1 cellular context compared by ENCODE assay signal in the genomic region with DNA sequence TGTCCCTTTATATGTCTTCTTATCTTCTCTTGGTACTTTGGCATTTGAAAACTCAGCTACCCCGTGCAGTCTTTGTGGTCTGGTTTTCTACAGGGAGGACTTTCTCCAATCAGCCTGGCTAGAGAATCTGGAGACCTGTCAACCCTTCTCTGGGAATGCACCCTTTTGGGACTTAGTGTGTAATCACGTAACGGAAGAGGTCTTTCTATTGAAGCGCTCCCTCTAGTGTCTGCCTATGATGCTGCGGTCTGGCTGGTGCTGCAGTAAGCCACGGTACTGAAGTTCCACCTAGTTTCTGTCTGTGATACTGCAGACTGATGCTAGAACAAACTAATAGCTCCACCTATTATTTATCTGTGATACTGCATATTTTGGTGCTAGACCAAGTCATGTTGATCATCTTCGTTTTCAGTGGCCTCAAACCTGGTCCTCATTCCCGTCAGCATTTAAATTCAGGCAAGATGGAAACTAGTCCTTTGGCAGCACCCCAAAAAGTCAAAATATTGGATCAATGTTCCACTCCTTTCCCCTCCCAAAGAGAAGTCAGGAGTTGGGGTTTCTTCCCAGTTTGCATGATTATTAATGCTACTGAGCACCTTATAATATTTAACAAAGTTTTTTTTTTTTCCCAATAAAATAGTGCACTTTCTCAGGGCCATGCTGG.
TF ChIP-seq lines count a peak whose summit lies in the region.

No MANE protein-coding gene starts in this region.

TF ChIP-seq in K562, 482 proteins besides CTCF, POLR2A, EP300 and RAD21 (continued from another document and continues in another):
- TF ChIP-seq, protein P1, sequence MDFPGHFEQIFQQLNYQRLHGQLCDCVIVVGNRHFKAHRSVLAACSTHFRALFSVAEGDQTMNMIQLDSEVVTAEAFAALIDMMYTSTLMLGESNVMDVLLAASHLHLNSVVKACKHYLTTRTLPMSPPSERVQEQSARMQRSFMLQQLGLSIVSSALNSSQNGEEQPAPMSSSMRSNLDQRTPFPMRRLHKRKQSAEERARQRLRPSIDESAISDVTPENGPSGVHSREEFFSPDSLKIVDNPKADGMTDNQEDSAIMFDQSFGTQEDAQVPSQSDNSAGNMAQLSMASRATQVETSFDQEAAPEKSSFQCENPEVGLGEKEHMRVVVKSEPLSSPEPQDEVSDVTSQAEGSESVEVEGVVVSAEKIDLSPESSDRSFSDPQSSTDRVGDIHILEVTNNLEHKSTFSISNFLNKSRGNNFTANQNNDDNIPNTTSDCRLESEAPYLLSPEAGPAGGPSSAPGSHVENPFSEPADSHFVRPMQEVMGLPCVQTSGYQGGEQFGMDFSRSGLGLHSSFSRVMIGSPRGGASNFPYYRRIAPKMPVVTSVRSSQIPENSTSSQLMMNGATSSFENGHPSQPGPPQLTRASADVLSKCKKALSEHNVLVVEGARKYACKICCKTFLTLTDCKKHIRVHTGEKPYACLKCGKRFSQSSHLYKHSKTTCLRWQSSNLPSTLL (IDR thresholded peaks at IDR 0.05) = no peak
- TF ChIP-seq ZFPM2 (CRISPR knock-in tag; IDR thresholded peaks at IDR 0.05) (no peak), CBX1 (IDR thresholded peaks at IDR 0.05; ENCODE audit: low read depth) (no peak), ZNF780A (CRISPR knock-in tag; IDR thresholded peaks at IDR 0.05) (no peak), ILF3 (IDR thresholded peaks at IDR 0.05; ENCODE audit: borderline replicate concordance) (no peak), PHF21A (IDR thresholded peaks at IDR 0.05; ENCODE audit: borderline replicate concordance, low read depth) (no peak), TAF1 (IDR thresholded peaks at IDR 0.05; ENCODE audit: control insufficient read depth, extremely low read depth, insufficient read depth, low read length, severe bottlenecking) (no peak), PTRF (tag; IDR thresholded peaks at IDR 0.05) (no peak), NR4A1 (CRISPR knock-in tag; IDR thresholded peaks at IDR 0.05) (no peak), NR4A1 (tag; IDR thresholded peaks at IDR 0.05) (no peak), DMBX1 (CRISPR knock-in tag; IDR thresholded peaks at IDR 0.05; ENCODE audit: borderline replicate concordance) (no peak), ETS2 (tag; IDR thresholded peaks at IDR 0.05; ENCODE audit: borderline replicate concordance, poor library complexity, severe bottlenecking) (no peak), NR2C2 (CRISPR knock-in tag; IDR thresholded peaks at IDR 0.05) (no peak), NR2C2 (tag; IDR thresholded peaks at IDR 0.05) (no peak), CHD2 (IDR thresholded peaks at IDR 0.05; ENCODE audit: low read depth, low read length) (no peak), ARID2 (IDR thresholded peaks at IDR 0.05) (peak; percentile 71; the same call in 1 of the 2 replicates), ZNF197 (CRISPR knock-in tag; IDR thresholded peaks at IDR 0.05; ENCODE audit: low read depth) (no peak), ZNF133 (CRISPR knock-in tag; IDR thresholded peaks at IDR 0.05) (no peak), STAG1 (CRISPR knock-in tag; IDR thresholded peaks at IDR 0.05; ENCODE audit: borderline replicate concordance) (peak; percentile 86; the same call in 1 of the 2 replicates), TBL1XR1 (IDR thresholded peaks at IDR 0.05; ENCODE audit: low read length in 2 of 2) (no peak), DIDO1 (tag; IDR thresholded peaks at IDR 0.05; ENCODE audit: low read depth) (no peak), POLR3G (IDR thresholded peaks at IDR 0.05; ENCODE audit: extremely low read depth, insufficient read length, insufficient replicate concordance) (no peak), SP2 (IDR thresholded peaks at IDR 0.05; ENCODE audit: extremely low read depth, low read depth, low read length, poor library complexity, severe bottlenecking) (no peak), MECOM (CRISPR knock-in tag; IDR thresholded peaks at IDR 0.05) (no peak), RAD51 (IDR thresholded peaks at IDR 0.05; ENCODE audit: borderline replicate concordance, low read depth) (no peak), BACH1 (tag; IDR thresholded peaks at IDR 0.05) (no peak), ZNF239 (CRISPR knock-in tag; IDR thresholded peaks at IDR 0.05) (no peak)
- TF ChIP-seq, protein P2, sequence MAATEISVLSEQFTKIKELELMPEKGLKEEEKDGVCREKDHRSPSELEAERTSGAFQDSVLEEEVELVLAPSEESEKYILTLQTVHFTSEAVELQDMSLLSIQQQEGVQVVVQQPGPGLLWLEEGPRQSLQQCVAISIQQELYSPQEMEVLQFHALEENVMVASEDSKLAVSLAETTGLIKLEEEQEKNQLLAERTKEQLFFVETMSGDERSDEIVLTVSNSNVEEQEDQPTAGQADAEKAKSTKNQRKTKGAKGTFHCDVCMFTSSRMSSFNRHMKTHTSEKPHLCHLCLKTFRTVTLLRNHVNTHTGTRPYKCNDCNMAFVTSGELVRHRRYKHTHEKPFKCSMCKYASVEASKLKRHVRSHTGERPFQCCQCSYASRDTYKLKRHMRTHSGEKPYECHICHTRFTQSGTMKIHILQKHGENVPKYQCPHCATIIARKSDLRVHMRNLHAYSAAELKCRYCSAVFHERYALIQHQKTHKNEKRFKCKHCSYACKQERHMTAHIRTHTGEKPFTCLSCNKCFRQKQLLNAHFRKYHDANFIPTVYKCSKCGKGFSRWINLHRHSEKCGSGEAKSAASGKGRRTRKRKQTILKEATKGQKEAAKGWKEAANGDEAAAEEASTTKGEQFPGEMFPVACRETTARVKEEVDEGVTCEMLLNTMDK (IDR thresholded peaks at IDR 0.05; ENCODE audit: borderline replicate concordance, insufficient read depth, low read depth, low read length, poor library complexity, severe bottlenecking) = no peak
- TF ChIP-seq, protein P3, sequence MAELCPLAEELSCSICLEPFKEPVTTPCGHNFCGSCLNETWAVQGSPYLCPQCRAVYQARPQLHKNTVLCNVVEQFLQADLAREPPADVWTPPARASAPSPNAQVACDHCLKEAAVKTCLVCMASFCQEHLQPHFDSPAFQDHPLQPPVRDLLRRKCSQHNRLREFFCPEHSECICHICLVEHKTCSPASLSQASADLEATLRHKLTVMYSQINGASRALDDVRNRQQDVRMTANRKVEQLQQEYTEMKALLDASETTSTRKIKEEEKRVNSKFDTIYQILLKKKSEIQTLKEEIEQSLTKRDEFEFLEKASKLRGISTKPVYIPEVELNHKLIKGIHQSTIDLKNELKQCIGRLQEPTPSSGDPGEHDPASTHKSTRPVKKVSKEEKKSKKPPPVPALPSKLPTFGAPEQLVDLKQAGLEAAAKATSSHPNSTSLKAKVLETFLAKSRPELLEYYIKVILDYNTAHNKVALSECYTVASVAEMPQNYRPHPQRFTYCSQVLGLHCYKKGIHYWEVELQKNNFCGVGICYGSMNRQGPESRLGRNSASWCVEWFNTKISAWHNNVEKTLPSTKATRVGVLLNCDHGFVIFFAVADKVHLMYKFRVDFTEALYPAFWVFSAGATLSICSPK (IDR thresholded peaks at IDR 0.05; ENCODE audit: borderline replicate concordance) = no peak
- TF ChIP-seq, protein P4, sequence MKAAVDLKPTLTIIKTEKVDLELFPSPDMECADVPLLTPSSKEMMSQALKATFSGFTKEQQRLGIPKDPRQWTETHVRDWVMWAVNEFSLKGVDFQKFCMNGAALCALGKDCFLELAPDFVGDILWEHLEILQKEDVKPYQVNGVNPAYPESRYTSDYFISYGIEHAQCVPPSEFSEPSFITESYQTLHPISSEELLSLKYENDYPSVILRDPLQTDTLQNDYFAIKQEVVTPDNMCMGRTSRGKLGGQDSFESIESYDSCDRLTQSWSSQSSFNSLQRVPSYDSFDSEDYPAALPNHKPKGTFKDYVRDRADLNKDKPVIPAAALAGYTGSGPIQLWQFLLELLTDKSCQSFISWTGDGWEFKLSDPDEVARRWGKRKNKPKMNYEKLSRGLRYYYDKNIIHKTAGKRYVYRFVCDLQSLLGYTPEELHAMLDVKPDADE (conservative IDR thresholded peaks at IDR 0.05; ENCODE audit: control insufficient read depth, low read depth, low read length) = no peak
- TF ChIP-seq, protein P5, sequence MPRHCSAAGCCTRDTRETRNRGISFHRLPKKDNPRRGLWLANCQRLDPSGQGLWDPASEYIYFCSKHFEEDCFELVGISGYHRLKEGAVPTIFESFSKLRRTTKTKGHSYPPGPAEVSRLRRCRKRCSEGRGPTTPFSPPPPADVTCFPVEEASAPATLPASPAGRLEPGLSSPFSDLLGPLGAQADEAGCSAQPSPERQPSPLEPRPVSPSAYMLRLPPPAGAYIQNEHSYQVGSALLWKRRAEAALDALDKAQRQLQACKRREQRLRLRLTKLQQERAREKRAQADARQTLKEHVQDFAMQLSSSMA (CRISPR knock-in tag; IDR thresholded peaks at IDR 0.05) = no peak
- TF ChIP-seq, protein P6, sequence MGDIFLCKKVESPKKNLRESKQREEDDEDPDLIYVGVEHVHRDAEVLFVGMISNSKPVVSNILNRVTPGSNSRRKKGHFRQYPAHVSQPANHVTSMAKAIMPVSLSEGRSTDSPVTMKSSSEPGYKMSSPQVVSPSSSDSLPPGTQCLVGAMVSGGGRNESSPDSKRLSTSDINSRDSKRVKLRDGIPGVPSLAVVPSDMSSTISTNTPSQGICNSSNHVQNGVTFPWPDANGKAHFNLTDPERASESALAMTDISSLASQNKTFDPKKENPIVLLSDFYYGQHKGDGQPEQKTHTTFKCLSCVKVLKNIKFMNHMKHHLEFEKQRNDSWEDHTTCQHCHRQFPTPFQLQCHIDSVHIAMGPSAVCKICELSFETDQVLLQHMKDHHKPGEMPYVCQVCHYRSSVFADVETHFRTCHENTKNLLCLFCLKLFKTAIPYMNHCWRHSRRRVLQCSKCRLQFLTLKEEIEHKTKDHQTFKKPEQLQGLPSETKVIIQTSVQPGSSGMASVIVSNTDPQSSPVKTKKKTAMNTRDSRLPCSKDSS (IDR thresholded peaks at IDR 0.05; ENCODE audit: low read depth, partially characterized antibody) = no peak
- TF ChIP-seq, protein P7, sequence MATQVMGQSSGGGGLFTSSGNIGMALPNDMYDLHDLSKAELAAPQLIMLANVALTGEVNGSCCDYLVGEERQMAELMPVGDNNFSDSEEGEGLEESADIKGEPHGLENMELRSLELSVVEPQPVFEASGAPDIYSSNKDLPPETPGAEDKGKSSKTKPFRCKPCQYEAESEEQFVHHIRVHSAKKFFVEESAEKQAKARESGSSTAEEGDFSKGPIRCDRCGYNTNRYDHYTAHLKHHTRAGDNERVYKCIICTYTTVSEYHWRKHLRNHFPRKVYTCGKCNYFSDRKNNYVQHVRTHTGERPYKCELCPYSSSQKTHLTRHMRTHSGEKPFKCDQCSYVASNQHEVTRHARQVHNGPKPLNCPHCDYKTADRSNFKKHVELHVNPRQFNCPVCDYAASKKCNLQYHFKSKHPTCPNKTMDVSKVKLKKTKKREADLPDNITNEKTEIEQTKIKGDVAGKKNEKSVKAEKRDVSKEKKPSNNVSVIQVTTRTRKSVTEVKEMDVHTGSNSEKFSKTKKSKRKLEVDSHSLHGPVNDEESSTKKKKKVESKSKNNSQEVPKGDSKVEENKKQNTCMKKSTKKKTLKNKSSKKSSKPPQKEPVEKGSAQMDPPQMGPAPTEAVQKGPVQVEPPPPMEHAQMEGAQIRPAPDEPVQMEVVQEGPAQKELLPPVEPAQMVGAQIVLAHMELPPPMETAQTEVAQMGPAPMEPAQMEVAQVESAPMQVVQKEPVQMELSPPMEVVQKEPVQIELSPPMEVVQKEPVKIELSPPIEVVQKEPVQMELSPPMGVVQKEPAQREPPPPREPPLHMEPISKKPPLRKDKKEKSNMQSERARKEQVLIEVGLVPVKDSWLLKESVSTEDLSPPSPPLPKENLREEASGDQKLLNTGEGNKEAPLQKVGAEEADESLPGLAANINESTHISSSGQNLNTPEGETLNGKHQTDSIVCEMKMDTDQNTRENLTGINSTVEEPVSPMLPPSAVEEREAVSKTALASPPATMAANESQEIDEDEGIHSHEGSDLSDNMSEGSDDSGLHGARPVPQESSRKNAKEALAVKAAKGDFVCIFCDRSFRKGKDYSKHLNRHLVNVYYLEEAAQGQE (CRISPR knock-in tag; IDR thresholded peaks at IDR 0.05; ENCODE audit: low read depth) = no peak
- TF ChIP-seq, protein P8, sequence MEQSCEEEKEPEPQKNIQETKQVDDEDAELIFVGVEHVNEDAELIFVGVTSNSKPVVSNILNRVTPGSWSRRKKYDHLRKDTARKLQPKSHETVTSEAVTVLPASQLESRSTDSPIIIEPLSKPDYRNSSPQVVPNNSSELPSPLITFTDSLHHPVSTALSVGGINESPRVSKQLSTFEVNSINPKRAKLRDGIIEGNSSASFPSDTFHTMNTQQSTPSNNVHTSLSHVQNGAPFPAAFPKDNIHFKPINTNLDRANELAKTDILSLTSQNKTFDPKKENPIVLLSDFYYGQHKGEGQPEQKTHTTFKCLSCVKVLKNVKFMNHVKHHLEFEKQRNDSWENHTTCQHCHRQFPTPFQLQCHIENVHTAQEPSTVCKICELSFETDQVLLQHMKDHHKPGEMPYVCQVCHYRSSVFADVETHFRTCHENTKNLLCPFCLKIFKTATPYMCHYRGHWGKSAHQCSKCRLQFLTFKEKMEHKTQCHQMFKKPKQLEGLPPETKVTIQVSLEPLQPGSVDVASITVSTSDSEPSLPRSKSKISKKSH (CRISPR knock-in tag; IDR thresholded peaks at IDR 0.05) = no peak
- TF ChIP-seq, protein P9, sequence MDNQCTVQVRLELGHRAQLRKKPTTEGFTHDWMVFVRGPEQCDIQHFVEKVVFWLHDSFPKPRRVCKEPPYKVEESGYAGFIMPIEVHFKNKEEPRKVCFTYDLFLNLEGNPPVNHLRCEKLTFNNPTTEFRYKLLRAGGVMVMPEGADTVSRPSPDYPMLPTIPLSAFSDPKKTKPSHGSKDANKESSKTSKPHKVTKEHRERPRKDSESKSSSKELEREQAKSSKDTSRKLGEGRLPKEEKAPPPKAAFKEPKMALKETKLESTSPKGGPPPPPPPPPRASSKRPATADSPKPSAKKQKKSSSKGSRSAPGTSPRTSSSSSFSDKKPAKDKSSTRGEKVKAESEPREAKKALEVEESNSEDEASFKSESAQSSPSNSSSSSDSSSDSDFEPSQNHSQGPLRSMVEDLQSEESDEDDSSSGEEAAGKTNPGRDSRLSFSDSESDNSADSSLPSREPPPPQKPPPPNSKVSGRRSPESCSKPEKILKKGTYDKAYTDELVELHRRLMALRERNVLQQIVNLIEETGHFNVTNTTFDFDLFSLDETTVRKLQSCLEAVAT (IDR thresholded peaks at IDR 0.05) = peak in 1 of 2 experiments; percentile 62; a peak in 1 of 4 replicates
- TF ChIP-seq, protein P10, sequence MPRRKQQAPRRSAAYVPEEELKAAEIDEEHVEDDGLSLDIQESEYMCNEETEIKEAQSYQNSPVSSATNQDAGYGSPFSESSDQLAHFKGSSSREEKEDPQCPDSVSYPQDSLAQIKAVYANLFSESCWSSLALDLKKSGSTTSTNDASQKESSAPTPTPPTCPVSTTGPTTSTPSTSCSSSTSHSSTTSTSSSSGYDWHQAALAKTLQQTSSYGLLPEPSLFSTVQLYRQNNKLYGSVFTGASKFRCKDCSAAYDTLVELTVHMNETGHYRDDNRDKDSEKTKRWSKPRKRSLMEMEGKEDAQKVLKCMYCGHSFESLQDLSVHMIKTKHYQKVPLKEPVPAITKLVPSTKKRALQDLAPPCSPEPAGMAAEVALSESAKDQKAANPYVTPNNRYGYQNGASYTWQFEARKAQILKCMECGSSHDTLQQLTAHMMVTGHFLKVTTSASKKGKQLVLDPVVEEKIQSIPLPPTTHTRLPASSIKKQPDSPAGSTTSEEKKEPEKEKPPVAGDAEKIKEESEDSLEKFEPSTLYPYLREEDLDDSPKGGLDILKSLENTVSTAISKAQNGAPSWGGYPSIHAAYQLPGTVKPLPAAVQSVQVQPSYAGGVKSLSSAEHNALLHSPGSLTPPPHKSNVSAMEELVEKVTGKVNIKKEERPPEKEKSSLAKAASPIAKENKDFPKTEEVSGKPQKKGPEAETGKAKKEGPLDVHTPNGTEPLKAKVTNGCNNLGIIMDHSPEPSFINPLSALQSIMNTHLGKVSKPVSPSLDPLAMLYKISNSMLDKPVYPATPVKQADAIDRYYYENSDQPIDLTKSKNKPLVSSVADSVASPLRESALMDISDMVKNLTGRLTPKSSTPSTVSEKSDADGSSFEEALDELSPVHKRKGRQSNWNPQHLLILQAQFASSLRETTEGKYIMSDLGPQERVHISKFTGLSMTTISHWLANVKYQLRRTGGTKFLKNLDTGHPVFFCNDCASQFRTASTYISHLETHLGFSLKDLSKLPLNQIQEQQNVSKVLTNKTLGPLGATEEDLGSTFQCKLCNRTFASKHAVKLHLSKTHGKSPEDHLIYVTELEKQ (CRISPR knock-in tag; IDR thresholded peaks at IDR 0.05) = no peak
